In genomic region chr18:76572517-76573247, GRCh38 we compare ENCODE assay signal across 11 cellular contexts.
A peak's percentile ranks its signal among the peaks of the same experiment; 100 is the strongest.
DNase-seq lines count a peak whose midpoint lies in the region; ATAC-seq and TF ChIP-seq lines count a peak whose summit lies in the region.
"Had no signal": no experiment of that assay in that cellular context is flagged by ENCODE, and none has a peak within 500 bp of the region (broad histone marks: within the 10 kb centered on the region; RNA-seq: fewer than 3 reads in every experiment).

No MANE protein-coding gene starts in this region.

- H4K8ac ChIP-seq in neuronal stem cell (ENCODE audit: low read depth, low read length): no peak overlapping the region

- H2BK12ac ChIP-seq in neuronal stem cell (ENCODE audit: low read length): no peak overlapping the region

- H3K4me3 ChIP-seq in GM12865 (ENCODE audit: low read depth, low read length) (no peak overlapping the region), neuronal stem cell (ENCODE audit: low read length in 2 of 2) (peak overlapping the region in 1 of 2 donors; percentile 30)
- H3K4me3 ChIP-seq: lung had no signal

- no peak overlapping the region for H2AFZ ChIP-seq in neuronal stem cell (ENCODE audit: low read length)

- H3K4me2 ChIP-seq in neuronal stem cell (ENCODE audit: insufficient read depth, low read length, poor library complexity, severe bottlenecking): no peak overlapping the region

- WGBS in neuronal stem cell (ENCODE audit: extremely low coverage in 2 of 2, insufficient read length in 2 of 2, insufficient replicate concordance in 1 of 2), 2 donors: no CpG with 5 or more reads among the region's 12 CpGs

- no peak overlapping the region for H3K27ac ChIP-seq in neuronal stem cell (replicated peaks; ENCODE audit: low read length)

- DNase-seq in GM12865 (ENCODE audit: low read depth) (peak; percentile 24), NAMALWA (ENCODE audit: low spot score) (peak; percentile 9), SK-MEL-5 (ENCODE audit: low read depth, low spot score) (peak; percentile 8), neuronal stem cell (ENCODE audit: low spot score) (no peak), ecto neural progenitor cell (ENCODE audit: low spot score) (no peak)
- DNase-seq: amniotic stem cell; CD4-positive, alpha-beta memory T cell; T-helper 9 cell had no signal

- H3K9ac ChIP-seq in neuronal stem cell (ENCODE audit: low read depth, low read length, poor library complexity): no peak overlapping the region

- no peak overlapping the region for H3K4ac ChIP-seq in neuronal stem cell (ENCODE audit: low read length)

- H3K18ac ChIP-seq in neuronal stem cell (ENCODE audit: low read length): peak overlapping the region; percentile 52

- H2BK5ac ChIP-seq in neuronal stem cell (ENCODE audit: low read length): no peak overlapping the region

- TF ChIP-seq CTCF in GM12865 (IDR thresholded peaks at IDR 0.05; ENCODE audit: insufficient read depth, low read depth, low read length, missing control alignments): no peak

- no peak overlapping the region for H3K23ac ChIP-seq in neuronal stem cell (ENCODE audit: low read depth, low read length, poor library complexity)

- H2AK5ac ChIP-seq in neuronal stem cell (ENCODE audit: low read depth, low read length): peak overlapping the region; percentile 20

- H3K36me3 ChIP-seq in neuronal stem cell (replicated peaks in 1 of 2; ENCODE audit: control insufficient read depth in 2 of 2, insufficient read depth in 2 of 2, low read length in 2 of 2): no peaks in the 10 kb centered on the region

- H3K79me1 ChIP-seq in neuronal stem cell (ENCODE audit: low read depth, low read length): no peaks in the 10 kb centered on the region

- H2BK15ac ChIP-seq in neuronal stem cell (ENCODE audit: low read length): no peak overlapping the region

- in situ Hi-C loops in SK-MEL-5 (cut with HindIII; ENCODE audit: low pct_unique_long_range_greater_than_20kb, low sequenced_read_pairs): no loop called here

- no peaks in the 10 kb centered on the region for H3K27me3 ChIP-seq in neuronal stem cell (ENCODE audit: control insufficient read depth in 3 of 3, insufficient read depth in 3 of 3, low read depth in 1 of 3, low read length in 3 of 3)

- H2BK120ac ChIP-seq in neuronal stem cell (ENCODE audit: low read depth, low read length): no peak overlapping the region

- no peak overlapping the region for H4K91ac ChIP-seq in neuronal stem cell (ENCODE audit: low read depth, low read length, poor library complexity)

- H3K4me1 ChIP-seq in neuronal stem cell (ENCODE audit: control insufficient read depth in 2 of 2, insufficient read depth in 1 of 2, low read depth in 1 of 2, low read length in 2 of 2): peaks cover 0 to 2% of the 10 kb centered on the region in 2 donors

- H3K9me3 ChIP-seq in neuronal stem cell (replicated peaks in 1 of 2; ENCODE audit: control insufficient read depth in 2 of 2, insufficient read depth in 1 of 2, low read depth in 1 of 2, low read length in 2 of 2): no peaks in the 10 kb centered on the region

- ATAC-seq in HG03521 (IDR thresholded peaks at IDR 0.05; ENCODE audit: unreplicated experiment): no peak
- ATAC-seq in HG03280 (IDR thresholded peaks at IDR 0.05; ENCODE audit: unreplicated experiment): no peak

- no peak overlapping the region for H3K14ac ChIP-seq in neuronal stem cell (ENCODE audit: low read length)

Comparison
In these comparisons a context has a peak if more than half of its experiments do, and no peak if none do; other contexts are left out.
1. DNase-seq: peak in GM12865 (single experiment), NAMALWA (single experiment) and SK-MEL-5 (single experiment); none in neuronal stem cell (single experiment) and ecto neural progenitor cell (single experiment).